In genomic region chr3:151894219-151894618, GRCh38 we compare ENCODE assay signal across 21 cellular contexts. TPM values are rescaled to one million over a fixed set of nuclear protein-coding genes. Genes with fewer than 3 reads are reported as not detected.
"Had no signal": no experiment of that assay in that cellular context is flagged by ENCODE, and none has a peak within 500 bp of the region (broad histone marks: within the 10 kb centered on the region; RNA-seq: fewer than 3 reads in every experiment).

No MANE protein-coding gene starts in this region.

- H3K9me3 ChIP-seq: heart left ventricle, ovary, prostate gland, transverse colon had no signal

- FAIRE-seq: endometrium, urothelium cell line had no signal

- DNase-seq: activated CD4-positive, alpha-beta T cell treated with anti-CD3 and anti-CD28 coated beads for 1 hour; activated CD4-positive, alpha-beta T cell treated with anti-CD3 and anti-CD28 coated beads, Interleukin-2, amount 50 U/mL, for 1 hour; activated CD8-positive, alpha-beta T cell treated with anti-CD3 and anti-CD28 coated beads, Interleukin-2, amount 10 ng/mL, durations not matched to agents 7 days and 5 days; activated gamma-delta T cell; anterior cingulate cortex; caudate nucleus; effector CD4-positive, alpha-beta T cell; heart left ventricle; islet precursor cell; left colon; naive thymus-derived CD4-positive, alpha-beta T cell; ovary; stimulated activated CD4-positive, alpha-beta T cell treated with anti-CD3 and anti-CD28 coated beads, Interleukin-2, amount 100 ng/mL, for 48 hours; stimulated activated CD8-positive, alpha-beta memory T cell treated with anti-CD3 and anti-CD28 coated beads, Interleukin-4, amount 100 ng/mL, for 48 hours; stimulated activated naive B cell treated with anti-CD40 and anti-IgM and Interleukin-4, amounts not matched to agents 10 μg/mL and 1 μg/mL and 100 μg/mL, for 72 hours; transverse colon had no signal

- H3K27ac ChIP-seq: heart left ventricle, ovary, prostate gland, transverse colon had no signal

- H3K4me1 ChIP-seq: prostate gland, transverse colon had no signal

- ATAC-seq: activated CD8-positive, alpha-beta T cell treated with anti-CD3 and anti-CD28 coated beads, Interleukin-2, amount 10 ng/mL, durations not matched to agents 7 days and 5 days; heart left ventricle; left colon; naive thymus-derived CD4-positive, alpha-beta T cell; stimulated activated naive B cell treated with anti-CD40 and anti-IgM and Interleukin-4, amounts not matched to agents 10 μg/mL and 1 μg/mL and 100 μg/mL, for 72 hours had no signal

- H3K36me3 ChIP-seq: heart left ventricle, ovary, prostate gland, transverse colon had no signal

- H3K27me3 ChIP-seq: heart left ventricle, ovary, transverse colon had no signal

- H3K4me3 ChIP-seq: heart left ventricle, ovary, prostate gland, transverse colon had no signal

RNA-seq across cellular contexts. Expression of gene SUCNR1, which starts 20.8 kb away (rescaled TPM):
- total RNA-seq: activated CD8-positive, alpha-beta T cell treated with anti-CD3 and anti-CD28 coated beads, Interleukin-2, amount 10 ng/mL, durations not matched to agents 7 days and 5 days; activated T-helper 1 cell treated with anti-CD3 and anti-CD28 coated beads, Interleukin-12 subunit alpha, Interleukin-12 subunit beta, Interleukin-2, Interleukin-4 antibody, amounts not matched to agents 30 ng/mL and 10 ng/mL and 1 ng/mL, durations not matched to agents 14 hours and 24 hours and 36 hours; neural crest cell; prostate gland had no signal
- polyA plus RNA-seq: naive thymus-derived CD4-positive, alpha-beta T cell had no signal
